Comparison of ENCODE assay signal across 13 cellular contexts in genomic region chr1:153521808-153522207, GRCh38. TPM values are rescaled to one million over a fixed set of nuclear protein-coding genes. Genes with fewer than 3 reads are reported as not detected.
"Had no signal": no experiment of that assay in that cellular context is flagged by ENCODE, and none has a peak within 500 bp of the region (broad histone marks: within the 10 kb centered on the region; RNA-seq: fewer than 3 reads in every experiment).

No MANE protein-coding gene starts in this region.

RNA-seq across cellular contexts. Expression of gene S100A5, which starts 18.9 kb away (rescaled TPM):
- total RNA-seq: ascending aorta, bronchial epithelial cell, cardiac muscle cell had no signal

RNA-seq across cellular contexts. Expression of gene S100A3, which starts 27.2 kb away (rescaled TPM):
- total RNA-seq: activated B cell treated with CpG ODN at 0.5 μM for 24 hours; activated CD4-positive, alpha-beta memory T cell treated with anti-CD3 and anti-CD28 coated beads for 36 hours; activated CD4-positive, alpha-beta T cell treated with anti-CD3 and anti-CD28 coated beads, Interleukin-2, amount 10 ng/mL, durations not matched to agents 24 days and 14 days; activated CD8-positive, alpha-beta memory T cell treated with anti-CD3 and anti-CD28 coated beads for 36 hours; activated CD8-positive, alpha-beta T cell treated with anti-CD3 and anti-CD28 coated beads for 36 hours; activated naive CD8-positive, alpha-beta T cell treated with anti-CD3 and anti-CD28 coated beads, Interleukin-2, amount 10 ng/mL, durations not matched to agents 7 days and 5 days; activated T-cell treated with anti-CD3 and anti-CD28 coated beads, Interleukin-2, amount 50 U/mL, for 4 hours; activated T-cell treated with anti-CD3 and anti-CD28 coated beads, Interleukin-2, amount 50 U/mL, for 72 hours; activated T-helper 1 cell treated with anti-CD3 and anti-CD28 coated beads, Interleukin-12 subunit alpha, Interleukin-12 subunit beta, Interleukin-2, Interleukin-4 antibody, amounts not matched to agents 30 ng/mL and 10 ng/mL and 1 ng/mL, durations not matched to agents 14 hours and 24 hours and 36 hours; activated T-helper 17 cell treated with anti-CD3 and anti-CD28 coated beads, Interleukin-2, amount 50 U/mL, for 72 hours; ascending aorta; cardiac muscle cell had no signal

RNA-seq across cellular contexts. Expression of gene S100A2, which starts 43.8 kb away (rescaled TPM):
- total RNA-seq: activated naive CD8-positive, alpha-beta T cell treated with anti-CD3 and anti-CD28 coated beads, Interleukin-2, amount 10 ng/mL, durations not matched to agents 7 days and 5 days; ascending aorta; cardiac muscle cell had no signal
